In genomic region chr7:17552952-17553351, GRCh38 we compare ENCODE assay signal across 23 cellular contexts.
"Had no signal": no experiment of that assay in that cellular context is flagged by ENCODE, and none has a peak within 500 bp of the region (broad histone marks: within the 10 kb centered on the region; RNA-seq: fewer than 3 reads in every experiment).

No MANE protein-coding gene starts in this region.

- DNase-seq: activated CD4-positive, alpha-beta T cell treated with anti-CD3 and anti-CD28 coated beads, Interleukin-2, amount 10 ng/mL, durations not matched to agents 24 days and 14 days; activated CD4-positive, CD25-positive, alpha-beta regulatory T cell; activated CD8-positive, alpha-beta T cell treated with anti-CD3 and anti-CD28 coated beads for 36 hours; activated effector memory CD4-positive, alpha-beta T cell treated with anti-CD3 and anti-CD28 coated beads, Interleukin-2, amount 50 U/mL, for 16 hours; activated naive CD4-positive, alpha-beta T cell treated with anti-CD3 and anti-CD28 coated beads, Interleukin-2, amount 50 U/mL, for 16 hours; activated T-cell treated with anti-CD3 and anti-CD28 coated beads, Interleukin-2, amount 50 U/mL, for 24 hours; dermis blood vessel endothelial cell; effector memory CD8-positive, alpha-beta T cell; esophagus squamous epithelium; gastrocnemius medialis; heart left ventricle; kidney glomerular epithelial cell; left ventricle myocardium superior; occipital lobe; stimulated activated CD4-positive, alpha-beta T cell treated with anti-CD3 and anti-CD28 coated beads, Interleukin-15, amount 100 ng/mL, for 24 hours; stimulated activated CD4-positive, alpha-beta T cell treated with anti-CD3 and anti-CD28 coated beads, Interleukin-2, amount 100 ng/mL, for 48 hours; stomach; T-cell; upper lobe of left lung had no signal

- H3K27me3 ChIP-seq: esophagus squamous epithelium, gastrocnemius medialis, heart left ventricle, right atrium auricular region, stomach, upper lobe of left lung had no signal

- H3K9me3 Mint-ChIP-seq: activated CD4-positive, alpha-beta T cell treated with anti-CD3 and anti-CD28 coated beads, Interleukin-2, amount 10 ng/mL, durations not matched to agents 24 days and 14 days; activated CD8-positive, alpha-beta T cell treated with anti-CD3 and anti-CD28 coated beads for 36 hours; activated T-cell treated with anti-CD3 and anti-CD28 coated beads, Interleukin-2, amount 50 U/mL, for 24 hours; effector memory CD8-positive, alpha-beta T cell; T-cell had no signal

- H3K4me1 Mint-ChIP-seq: activated CD4-positive, alpha-beta T cell treated with anti-CD3 and anti-CD28 coated beads, Interleukin-2, amount 10 ng/mL, durations not matched to agents 24 days and 14 days; T-cell had no signal

- H3K9me3 ChIP-seq: esophagus squamous epithelium, gastrocnemius medialis, heart left ventricle, prostate gland, right atrium auricular region, stomach, upper lobe of left lung had no signal

- ATAC-seq: activated CD8-positive, alpha-beta T cell treated with anti-CD3 and anti-CD28 coated beads for 36 hours; effector memory CD8-positive, alpha-beta T cell; gastrocnemius medialis; heart left ventricle; left ventricle myocardium superior; SK-N-SH treated with all-trans-retinoic acid at 6 μM for 48 hours; T-cell had no signal

- H3K4me1 ChIP-seq: prostate gland had no signal

- H3K27ac Mint-ChIP-seq: activated CD4-positive, alpha-beta T cell treated with anti-CD3 and anti-CD28 coated beads, Interleukin-2, amount 10 ng/mL, durations not matched to agents 24 days and 14 days; activated CD8-positive, alpha-beta T cell treated with anti-CD3 and anti-CD28 coated beads for 36 hours; activated T-cell treated with anti-CD3 and anti-CD28 coated beads, Interleukin-2, amount 50 U/mL, for 24 hours; effector memory CD8-positive, alpha-beta T cell; T-cell had no signal

- H3K4me3 ChIP-seq: esophagus squamous epithelium, gastrocnemius medialis, heart left ventricle, prostate gland, right atrium auricular region, skin epidermis, stomach, upper lobe of left lung had no signal

- H3K4me3 Mint-ChIP-seq: activated CD4-positive, alpha-beta T cell treated with anti-CD3 and anti-CD28 coated beads, Interleukin-2, amount 10 ng/mL, durations not matched to agents 24 days and 14 days; activated CD8-positive, alpha-beta T cell treated with anti-CD3 and anti-CD28 coated beads for 36 hours; activated T-cell treated with anti-CD3 and anti-CD28 coated beads, Interleukin-2, amount 50 U/mL, for 24 hours; effector memory CD8-positive, alpha-beta T cell; T-cell had no signal

- H3K27ac ChIP-seq: esophagus squamous epithelium, gastrocnemius medialis, heart left ventricle, prostate gland, right atrium auricular region, stomach, upper lobe of left lung had no signal

- H3K36me3 ChIP-seq: esophagus squamous epithelium, gastrocnemius medialis, heart left ventricle, prostate gland, right atrium auricular region, stomach, upper lobe of left lung had no signal

- H3K36me3 Mint-ChIP-seq: T-cell had no signal
